In genomic region chr4:48173055-48173991, GRCh38 we compare ENCODE assay signal across 9 cellular contexts. TPM values are rescaled to one million over a fixed set of nuclear protein-coding genes. Genes with fewer than 3 reads are reported as not detected.
A peak's percentile ranks its signal among the peaks of the same experiment; 100 is the strongest.
DNase-seq lines count a peak whose midpoint lies in the region; ATAC-seq and TF ChIP-seq lines count a peak whose summit lies in the region.
"Had no signal": no experiment of that assay in that cellular context is flagged by ENCODE, and none has a peak within 500 bp of the region (broad histone marks: within the 10 kb centered on the region; RNA-seq: fewer than 3 reads in every experiment).

No MANE protein-coding gene starts in this region.

- no peaks in the 10 kb centered on the region for H4K20me1 ChIP-seq in GM23248 (ENCODE audit: insufficient read depth)

- H3K36me3 ChIP-seq in GM23248 (ENCODE audit: low read depth), result no peaks in the 10 kb centered on the region

- WGBS in GM23248 (ENCODE audit: low coverage in 1 of 2, low lambda C conversion rate in 2 of 2, missing lambda C conversion rate in 2 of 2), 2 experiments, result 70 to 76% methylated on average over 6 of the region's 6 CpGs

- H3K27me3 Mint-ChIP-seq in effector memory CD8-positive, alpha-beta T cell, result no peaks in the 10 kb centered on the region

- no peak overlapping the region for H3K9ac ChIP-seq in GM23248

- no peaks in the 10 kb centered on the region for H3K4me1 Mint-ChIP-seq in effector memory CD8-positive, alpha-beta T cell (ENCODE audit: low read depth in 2 of 2)

- ATAC-seq in effector memory CD8-positive, alpha-beta T cell (replicated peaks), result no peak

- H3K4me3 Mint-ChIP-seq in effector memory CD8-positive, alpha-beta T cell, result no peak overlapping the region

- H2AFZ ChIP-seq in GM23248, result peak overlapping the region; percentile 56

- no peaks in the 10 kb centered on the region for H3K79me2 ChIP-seq in GM23248 (ENCODE audit: insufficient read depth)

- no peaks in the 10 kb centered on the region for H3K27me3 ChIP-seq in GM23248 (replicated peaks; ENCODE audit: insufficient read depth)

- H3K27ac Mint-ChIP-seq in effector memory CD8-positive, alpha-beta T cell, result no peak overlapping the region

- H3K4me3 ChIP-seq in GM23248, result no peak overlapping the region
- H3K4me3 ChIP-seq in epithelial cell of esophagus (ENCODE audit: low read length), result no peak overlapping the region

- H3K9me3 ChIP-seq in GM23248 (ENCODE audit: low read depth), result no peaks in the 10 kb centered on the region

- H3K27ac ChIP-seq in GM23248, result peak overlapping the region; percentile 19; the same call in 1 of the 2 replicates

- no peak for TF ChIP-seq CTCF in epithelial cell of esophagus (IDR thresholded peaks at IDR 0.05; ENCODE audit: insufficient read depth, low read depth, low read length, missing control alignments)

- H3F3A ChIP-seq in GM23248 (ENCODE audit: insufficient read depth), result no peaks in the 10 kb centered on the region

- H3K9me3 Mint-ChIP-seq in effector memory CD8-positive, alpha-beta T cell, result no peaks in the 10 kb centered on the region

- H3K9me2 ChIP-seq in GM23248 (ENCODE audit: insufficient read depth), result no peaks in the 10 kb centered on the region

- peaks cover 3% of the 10 kb centered on the region for H3K36me3 Mint-ChIP-seq in effector memory CD8-positive, alpha-beta T cell (ENCODE audit: insufficient read depth)

- in situ Hi-C loops in GM23248 (cut with MboI), result no loop called here

- H3K4me1 ChIP-seq in GM23248 (ENCODE audit: insufficient read depth), result no peaks in the 10 kb centered on the region

- H3K4me2 ChIP-seq in GM23248 (ENCODE audit: unreplicated experiment), result no peak overlapping the region

- DNase-seq in GM04504 (ENCODE audit: low read depth) (peak; percentile 52), GM23248 (peak; percentile 69), LHCN-M2 (ENCODE audit: low read depth) (peak; percentile 93), epithelial cell of esophagus (ENCODE audit: low read depth) (peak; percentile 81), smooth muscle cell of the brain vasculature (ENCODE audit: low read depth, low spot score) (peak; percentile 56), DMS79 (lab: John Stamatoyannopoulos, UW) (no peak), T1000 (lab: John Stamatoyannopoulos, UW) (no peak)
- DNase-seq in effector memory CD8-positive, alpha-beta T cell, result no peak
- DNase-seq: left cardiac atrium had no signal

RNA-seq across cellular contexts. Expression of gene TXK, which starts 39.3 kb away (rescaled TPM):
- total RNA-seq in GM23248 (2014; rRNA removed; shearing (Covaris generic)), result not detected in 2 replicates
- not detected in 2 replicates for polyA plus RNA-seq in GM23248 (2016; fragmentation: Nextera tagmentation; extraction: Ambion mirVana)
- 0.51 and 0.92 TPM in 2 replicates for total RNA-seq in LHCN-M2 (2014; rRNA removed)
- polyA plus RNA-seq in LHCN-M2 (2012), result 0.30 TPM

Comparison
In these comparisons a context has a peak if more than half of its experiments do, and no peak if none do; other contexts are left out.
1. DNase-seq: peak in GM04504 (single experiment), GM23248 (single experiment), LHCN-M2 (single experiment), epithelial cell of esophagus (single experiment) and smooth muscle cell of the brain vasculature (single experiment); none in effector memory CD8-positive, alpha-beta T cell (0 of 3), DMS79 (single experiment) and T1000 (single experiment).